10 cellular contexts compared by ENCODE assay signal in genomic region chr19:56537442-56537841, GRCh38. TPM values are rescaled to one million over a fixed set of nuclear protein-coding genes. Genes with fewer than 3 reads are reported as not detected.
DNase-seq lines count a peak whose midpoint lies in the region; ATAC-seq, FAIRE-seq and TF ChIP-seq lines count a peak whose summit lies in the region.
"Had no signal": no experiment of that assay in that cellular context is flagged by ENCODE, and none has a peak within 500 bp of the region (broad histone marks: within the 10 kb centered on the region; RNA-seq: fewer than 3 reads in every experiment).

No MANE protein-coding gene starts in this region.

- FAIRE-seq in astrocyte (lab: Jason Lieb, UNC) = no peak
- FAIRE-seq: GM12878 had no signal

- no peak overlapping the region for H3K23ac ChIP-seq in mesenchymal stem cell (ENCODE audit: low read length in 2 of 2)

- no peak for TF ChIP-seq CTCF in astrocyte (IDR thresholded peaks at IDR 0.05; ENCODE audit: insufficient read depth, low read depth, low read length)

- peaks cover 7% of the 10 kb centered on the region for H3K4me1 ChIP-seq in astrocyte (ENCODE audit: insufficient read depth, low read length)
- H3K4me1 ChIP-seq in mesenchymal stem cell (ENCODE audit: control insufficient read depth, insufficient read depth, low read depth, low read length) = peaks cover 5% of the 10 kb centered on the region
- H3K4me1 ChIP-seq in stomach smooth muscle (ENCODE audit: control insufficient read depth, insufficient read depth, low read length) = peaks cover 14% of the 10 kb centered on the region

- peaks cover 3% of the 10 kb centered on the region for H3K36me3 ChIP-seq in astrocyte (ENCODE audit: insufficient read depth, low read length)
- H3K36me3 ChIP-seq in mesenchymal stem cell (ENCODE audit: control insufficient read depth in 1 of 2, insufficient read depth in 2 of 2, low read depth in 1 of 2, low read length in 2 of 2) = peaks cover 23 to 24% of the 10 kb centered on the region in 2 experiments
- peaks cover 9 to 13% of the 10 kb centered on the region in 2 donors for H3K36me3 ChIP-seq in stomach smooth muscle (ENCODE audit: control insufficient read depth in 2 of 2, insufficient read depth in 2 of 2, low read length in 2 of 2)

- no peak overlapping the region for H4K91ac ChIP-seq in mesenchymal stem cell (ENCODE audit: low read length)

- H3K9me3 ChIP-seq in astrocyte (ENCODE audit: insufficient read depth, low read depth, low read length) (peaks cover 44% of the 10 kb centered on the region), mesenchymal stem cell (ENCODE audit: control insufficient read depth, low read length) (peaks cover 88% of the 10 kb centered on the region), stomach smooth muscle (ENCODE audit: control insufficient read depth in 2 of 2, low read length in 2 of 2) (peaks cover 15 to 18% of the 10 kb centered on the region in 2 donors)

- H3K4me3 ChIP-seq in astrocyte (ENCODE audit: insufficient read depth, low read depth, low read length) = no peak overlapping the region
- H3K4me3 ChIP-seq in mesenchymal stem cell (ENCODE audit: insufficient read depth in 1 of 2, low read depth in 1 of 2, low read length in 2 of 2) = peak overlapping the region in 1 of 2 experiments; percentile 90
- peak overlapping the region; percentile 75 to 94 for H3K4me3 ChIP-seq in stomach smooth muscle (ENCODE audit: low read length in 2 of 2)
- H3K4me3 ChIP-seq: GM12878 had no signal

- H3K4me1 Mint-ChIP-seq in activated naive CD4-positive, alpha-beta T cell treated with anti-CD3 and anti-CD28 coated beads, Interleukin-2, amount 50 U/mL, for 24 hours = peaks cover 22% of the 10 kb centered on the region
- H3K4me1 Mint-ChIP-seq in astrocyte (ENCODE audit: low read depth, unreplicated experiment) = no peaks in the 10 kb centered on the region

- H2BK12ac ChIP-seq in mesenchymal stem cell (ENCODE audit: low read length in 2 of 2) = no peak overlapping the region

- no peak overlapping the region for H4K8ac ChIP-seq in mesenchymal stem cell (ENCODE audit: low read length)

- H3K9ac ChIP-seq in astrocyte (ENCODE audit: low read length) = no peak overlapping the region
- H3K9ac ChIP-seq in mesenchymal stem cell (ENCODE audit: low read length) = no peak overlapping the region
- no peak overlapping the region for H3K9ac ChIP-seq in stomach smooth muscle (ENCODE audit: low read length in 2 of 2)

- H3K27me3 Mint-ChIP-seq in activated naive CD4-positive, alpha-beta T cell treated with anti-CD3 and anti-CD28 coated beads, Interleukin-2, amount 50 U/mL, for 24 hours = no peaks in the 10 kb centered on the region
- no peaks in the 10 kb centered on the region for H3K27me3 Mint-ChIP-seq in astrocyte (ENCODE audit: low read depth, unreplicated experiment)

- H3K27ac Mint-ChIP-seq in activated naive CD4-positive, alpha-beta T cell treated with anti-CD3 and anti-CD28 coated beads, Interleukin-2, amount 50 U/mL, for 24 hours = peak overlapping the region; percentile 14
- H3K27ac Mint-ChIP-seq in astrocyte (ENCODE audit: unreplicated experiment) = no peak overlapping the region

- H2AK5ac ChIP-seq in mesenchymal stem cell (ENCODE audit: low read length, severe bottlenecking) = no peak overlapping the region

- no peak for DNase-seq in activated naive CD4-positive, alpha-beta T cell (lab: John Stamatoyannopoulos, UW)
- DNase-seq in astrocyte (ENCODE audit: low read depth) (no peak), mesenchymal stem cell (no peak), GF-D8 (lab: John Stamatoyannopoulos, UW) (no peak), NCI-H187 (lab: John Stamatoyannopoulos, UW) (no peak)
- DNase-seq: activated gamma-delta T cell treated with Interleukin-2 at 50 U/mL for 16 hours had no signal

- H4K20me1 ChIP-seq in astrocyte (ENCODE audit: insufficient read depth, low read length) = no peaks in the 10 kb centered on the region

- peaks cover 6% of the 10 kb centered on the region for H3K79me2 ChIP-seq in astrocyte (ENCODE audit: insufficient read depth, low read length)

- H3K14ac ChIP-seq in mesenchymal stem cell (ENCODE audit: low read length in 2 of 2) = no peak overlapping the region

- no peak for ATAC-seq in HG03095 (IDR thresholded peaks at IDR 0.05; ENCODE audit: unreplicated experiment)
- ATAC-seq: GM12878 had no signal

- no peak overlapping the region for H3K4ac ChIP-seq in mesenchymal stem cell (ENCODE audit: low read depth in 1 of 2, low read length in 2 of 2)

- peak overlapping the region; percentile 95 for H3K4me3 Mint-ChIP-seq in activated naive CD4-positive, alpha-beta T cell treated with anti-CD3 and anti-CD28 coated beads, Interleukin-2, amount 50 U/mL, for 24 hours
- peak overlapping the region; percentile 76 for H3K4me3 Mint-ChIP-seq in astrocyte (ENCODE audit: unreplicated experiment)

- no peak overlapping the region for H2BK5ac ChIP-seq in mesenchymal stem cell (ENCODE audit: low read depth, low read length, poor library complexity, severe bottlenecking)

- H2BK120ac ChIP-seq in mesenchymal stem cell (ENCODE audit: low read depth, low read length) = no peak overlapping the region

- no peaks in the 10 kb centered on the region for H3K27me3 ChIP-seq in astrocyte (ENCODE audit: insufficient read depth, low read length)
- no peaks in the 10 kb centered on the region for H3K27me3 ChIP-seq in mesenchymal stem cell (ENCODE audit: control insufficient read depth in 1 of 2, insufficient read depth in 1 of 2, low read length in 2 of 2)
- H3K27me3 ChIP-seq in stomach smooth muscle (ENCODE audit: control insufficient read depth in 1 of 2, insufficient read depth in 2 of 2, low read length in 2 of 2) = no peaks in the 10 kb centered on the region

- WGBS in mesenchymal stem cell = 96% methylated on average over 3 of the region's 3 CpGs

- H3K36me3 Mint-ChIP-seq in activated naive CD4-positive, alpha-beta T cell treated with anti-CD3 and anti-CD28 coated beads, Interleukin-2, amount 50 U/mL, for 24 hours = peaks cover 36% of the 10 kb centered on the region
- H3K36me3 Mint-ChIP-seq in astrocyte (ENCODE audit: low read depth, unreplicated experiment) = peaks cover 16% of the 10 kb centered on the region

- H3K79me1 ChIP-seq in mesenchymal stem cell (replicated peaks; ENCODE audit: low read length, poor library complexity, severe bottlenecking) = peaks cover 19% of the 10 kb centered on the region

- no peak overlapping the region for H3K18ac ChIP-seq in mesenchymal stem cell (ENCODE audit: low read depth in 1 of 2, low read length in 2 of 2)

- H3K4me2 ChIP-seq in astrocyte (ENCODE audit: low read length) (peak overlapping the region; percentile 90), mesenchymal stem cell (ENCODE audit: low read length, poor library complexity, severe bottlenecking) (peak overlapping the region; percentile 67)

- H3K9me3 Mint-ChIP-seq in activated naive CD4-positive, alpha-beta T cell treated with anti-CD3 and anti-CD28 coated beads, Interleukin-2, amount 50 U/mL, for 24 hours = peaks cover 28% of the 10 kb centered on the region
- peaks cover 43% of the 10 kb centered on the region for H3K9me3 Mint-ChIP-seq in astrocyte (ENCODE audit: unreplicated experiment)

- H2AFZ ChIP-seq in astrocyte (ENCODE audit: low read depth, low read length) (no peak overlapping the region), mesenchymal stem cell (ENCODE audit: low read depth, low read length) (peak overlapping the region; percentile 18)

- no peak overlapping the region for H3K27ac ChIP-seq in astrocyte (ENCODE audit: low read depth, low read length)
- H3K27ac ChIP-seq in mesenchymal stem cell (ENCODE audit: low read length, poor library complexity, severe bottlenecking) = no peak overlapping the region
- no peak overlapping the region for H3K27ac ChIP-seq in stomach smooth muscle (ENCODE audit: low read length)

- no peak overlapping the region for H2BK15ac ChIP-seq in mesenchymal stem cell (ENCODE audit: low read depth, poor library complexity, severe bottlenecking)

RNA-seq across cellular contexts. Expression of gene ZFP28, which starts 1.3 kb away (rescaled TPM):
- total RNA-seq in astrocyte = 2.3 and 3.2 TPM in 2 replicates
- 6.2 TPM for polyA plus RNA-seq in mesenchymal stem cell (2013, experiment 1 of 2)
- 6.4 TPM for polyA plus RNA-seq in mesenchymal stem cell (2013, experiment 2 of 2)

RNA-seq across cellular contexts. Expression of gene ZNF471, which starts 29.8 kb away (rescaled TPM):
- total RNA-seq in astrocyte = 0.26 and 0.77 TPM in 2 replicates
- 1.4 TPM for polyA plus RNA-seq in mesenchymal stem cell (2013, experiment 1 of 2)
- 1.4 TPM for polyA plus RNA-seq in mesenchymal stem cell (2013, experiment 2 of 2)
- polyA plus RNA-seq: GM12878 had no signal

RNA-seq across cellular contexts. Expression of gene ZNF470, which starts 29.8 kb away (rescaled TPM):
- 4.9 and 6.8 TPM in 2 replicates for total RNA-seq in astrocyte
- 1.7 TPM for polyA plus RNA-seq in mesenchymal stem cell (2013, experiment 1 of 2)
- 1.9 TPM for polyA plus RNA-seq in mesenchymal stem cell (2013, experiment 2 of 2)

RNA-seq across cellular contexts. Expression of gene ZNF71, which starts 57.7 kb away (rescaled TPM):
- 10.9 and 12.2 TPM in 2 replicates for total RNA-seq in astrocyte
- 6.4 TPM for polyA plus RNA-seq in mesenchymal stem cell (2013, experiment 1 of 2)
- 6.2 TPM for polyA plus RNA-seq in mesenchymal stem cell (2013, experiment 2 of 2)
